Comparison of ENCODE assay signal across 8 cellular contexts in the genomic region with DNA sequence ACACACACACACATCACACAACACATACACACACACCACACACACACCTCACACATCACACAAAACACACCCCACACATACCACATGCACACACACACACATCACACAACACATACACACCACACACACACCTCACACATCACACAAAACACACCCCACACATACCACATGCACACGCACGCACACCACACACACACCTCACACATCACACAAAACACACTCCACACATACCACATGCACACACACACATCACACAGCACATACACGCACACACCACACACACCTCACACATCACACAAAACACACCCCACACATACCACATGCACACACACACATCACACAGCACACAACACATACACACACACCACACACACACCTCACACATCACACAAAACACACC. TPM values are rescaled to one million over a fixed set of nuclear protein-coding genes. Genes with fewer than 3 reads are reported as not detected.
DNase-seq lines count a peak whose midpoint lies in the region; ATAC-seq, FAIRE-seq and TF ChIP-seq lines count a peak whose summit lies in the region.
"Not testable (repeated sequence)": the region's sequence is repeated elsewhere in the genome, so short reads cannot be mapped to it uniquely, and the experiment has no call there.

No MANE protein-coding gene starts in this region.

- not testable (repeated sequence) for TF ChIP-seq RAD21 in HepG2 (CRISPR knock-in tag; IDR thresholded peaks at IDR 0.05)

- 88% methylated on average over 3 of the region's 3 CpGs for WGBS in HepG2 (ENCODE audit: low lambda C conversion rate)

- not testable (repeated sequence) for H3K4me2 ChIP-seq in HepG2 (ENCODE audit: low read depth, low read length)

- H3K4me1 Mint-ChIP-seq in T-cell (peaks cover 39 to 60% (median 48%) of the 10 kb centered on the region in 3 donors), osteocyte (ENCODE audit: unreplicated experiment) (peaks cover 36% of the 10 kb centered on the region)
- H3K4me1 Mint-ChIP-seq in activated CD8-positive, alpha-beta T cell treated with anti-CD3 and anti-CD28 coated beads, Interleukin-2, amount 10 ng/mL, durations not matched to agents 7 days and 5 days (ENCODE audit: low read depth): peaks cover 27% of the 10 kb centered on the region
- H3K4me1 Mint-ChIP-seq in activated naive CD8-positive, alpha-beta T cell (ENCODE audit: low read depth): peaks cover 40% of the 10 kb centered on the region

- H3K9ac ChIP-seq in HepG2 (ENCODE audit: insufficient read depth, low read depth, low read length): not testable (repeated sequence)

- POLR2A ChIA-PET in T-cell (lab: Charles Lee): interaction anchor here in 1 of 2 donors (0.6 kb wide), 2 partner anchors 134 to 172 kb away, joined by 3 read pairs; no protein-coding TSS in a partner anchor
- POLR2A ChIA-PET in activated CD8-positive, alpha-beta T cell treated with anti-CD3 and anti-CD28 coated beads, Interleukin-2, amount 10 ng/mL, durations not matched to agents 7 days and 5 days (lab: Charles Lee): interaction anchor here (1.6 kb wide), 1 partner anchor 145 kb away, joined by 5 read pairs; the partner anchor contains the start of gene CDKN2AIPNL
- POLR2A ChIA-PET in HepG2 (lab: Yijun Ruan, JAX): not testable (repeated sequence)

- H3K27ac Mint-ChIP-seq in T-cell: peak overlapping the region; percentile 62 to 82
- H3K27ac Mint-ChIP-seq in activated CD8-positive, alpha-beta T cell treated with anti-CD3 and anti-CD28 coated beads, Interleukin-2, amount 10 ng/mL, durations not matched to agents 7 days and 5 days: peak overlapping the region; percentile 74
- peak overlapping the region; percentile 90 for H3K27ac Mint-ChIP-seq in activated naive CD8-positive, alpha-beta T cell
- peak overlapping the region; percentile 67 for H3K27ac Mint-ChIP-seq in osteocyte (ENCODE audit: unreplicated experiment)

- H3K36me3 Mint-ChIP-seq in T-cell: peaks cover 42% of the 10 kb centered on the region
- H3K36me3 Mint-ChIP-seq in activated CD8-positive, alpha-beta T cell treated with anti-CD3 and anti-CD28 coated beads, Interleukin-2, amount 10 ng/mL, durations not matched to agents 7 days and 5 days (ENCODE audit: low read depth): peaks cover 52% of the 10 kb centered on the region
- not testable (repeated sequence) for H3K36me3 Mint-ChIP-seq in activated naive CD8-positive, alpha-beta T cell; osteocyte (ENCODE audit: unreplicated experiment)

- peaks cover 18% of the 10 kb centered on the region for H3K79me2 ChIP-seq in ACC112 (ENCODE audit: control insufficient read depth, insufficient read depth, low read length, unreplicated experiment)
- not testable (repeated sequence) for H3K79me2 ChIP-seq in HepG2 (ENCODE audit: insufficient read depth, low read length)

- not testable (repeated sequence) for H3K9me3 ChIP-seq in HepG2 (ENCODE audit: low read length)

- not testable (repeated sequence) for H3K36me3 ChIP-seq in ACC112 (ENCODE audit: insufficient read depth, low read length)
- peaks cover 15 to 40% of the 10 kb centered on the region in 2 experiments; a peak in 4 of 5 replicates for H3K36me3 ChIP-seq in HepG2 (replicated peaks in 1 of 2; ENCODE audit: control insufficient read depth in 1 of 2, insufficient read depth in 2 of 2, low read length in 2 of 2)

- H3K4me1 ChIP-seq in ACC112 (ENCODE audit: control insufficient read depth, insufficient read depth, low read length, unreplicated experiment): peaks cover 47% of the 10 kb centered on the region
- not testable (repeated sequence) for H3K4me1 ChIP-seq in HepG2 (ENCODE audit: insufficient read depth, low read length)

- H3K4me3 Mint-ChIP-seq in T-cell: peak overlapping the region in 1 of 3 donors; percentile 4
- H3K4me3 Mint-ChIP-seq in activated CD8-positive, alpha-beta T cell treated with anti-CD3 and anti-CD28 coated beads, Interleukin-2, amount 10 ng/mL, durations not matched to agents 7 days and 5 days; osteocyte (ENCODE audit: unreplicated experiment): not testable (repeated sequence)
- H3K4me3 Mint-ChIP-seq in activated naive CD8-positive, alpha-beta T cell: peak overlapping the region; percentile 55

- not testable (repeated sequence) for TF ChIP-seq EP300 in HepG2 (IDR thresholded peaks at IDR 0.05; ENCODE audit: low read depth in 2 of 2, low read length in 2 of 2); HepG2 (CRISPR knock-in tag; IDR thresholded peaks at IDR 0.05; ENCODE audit: borderline replicate concordance)

- not testable (repeated sequence) for H3K27me3 Mint-ChIP-seq in T-cell; activated CD8-positive, alpha-beta T cell treated with anti-CD3 and anti-CD28 coated beads, Interleukin-2, amount 10 ng/mL, durations not matched to agents 7 days and 5 days (ENCODE audit: low read depth); activated naive CD8-positive, alpha-beta T cell; osteocyte (ENCODE audit: unreplicated experiment)

- in situ Hi-C loops in HepG2 (cut with HindIII; ENCODE audit: extremely low pct_ligation_motif_present, low pct_unique_long_range_greater_than_20kb): not testable (repeated sequence)

- H2AFZ ChIP-seq in ACC112 (ENCODE audit: low read length, unreplicated experiment); HepG2 (ENCODE audit: low read length): not testable (repeated sequence)

- not testable (repeated sequence) for DNase-seq in GM12891 (ENCODE audit: insufficient read length, low spot score); T-cell; activated CD8-positive, alpha-beta T cell treated with anti-CD3 and anti-CD28 coated beads, Interleukin-2, amount 10 ng/mL, durations not matched to agents 7 days and 5 days; coronary artery (ENCODE audit: low spot score); HepG2 (ENCODE audit: low spot score); osteocyte (ENCODE audit: extremely low spot score, unreplicated experiment)

- CTCF ChIA-PET in T-cell (lab: Charles Lee): interaction anchor here in 1 of 2 donors (0.7 to 3.1 kb wide), 4 partner anchors 29 to 148 kb away, joined by 3 to 14 read pairs (median 5); no protein-coding TSS in a partner anchor
- CTCF ChIA-PET in activated CD8-positive, alpha-beta T cell treated with anti-CD3 and anti-CD28 coated beads, Interleukin-2, amount 10 ng/mL, durations not matched to agents 7 days and 5 days (lab: Charles Lee): interaction anchor here (1.0 to 2.7 kb wide), 5 partner anchors 10 to 30 kb away, joined by 3 to 19 read pairs (median 9); no protein-coding TSS in a partner anchor
- CTCF ChIA-PET in HepG2 (lab: Yijun Ruan, JAX; ENCODE audit: low intra/inter-chr PET ratio, low total read pairs): not testable (repeated sequence)

- H3K9me3 Mint-ChIP-seq in T-cell; activated CD8-positive, alpha-beta T cell treated with anti-CD3 and anti-CD28 coated beads, Interleukin-2, amount 10 ng/mL, durations not matched to agents 7 days and 5 days (ENCODE audit: insufficient read depth); activated naive CD8-positive, alpha-beta T cell (ENCODE audit: low read depth); osteocyte (ENCODE audit: unreplicated experiment): not testable (repeated sequence)

- FAIRE-seq in GM12891 (lab: Jason Lieb, UNC): peak; percentile 94
- FAIRE-seq in HepG2 (lab: Jason Lieb, UNC): peak; percentile 72

- not testable (repeated sequence) for BruUV-seq in HepG2 (replicated peaks; lab: Mats Ljungman, UMichigan)

- ATAC-seq in T-cell (replicated peaks in 1 of 4); activated CD8-positive, alpha-beta T cell treated with anti-CD3 and anti-CD28 coated beads, Interleukin-2, amount 10 ng/mL, durations not matched to agents 7 days and 5 days; HepG2: not testable (repeated sequence)

- TF ChIP-seq POLR2A in GM12891 (IDR thresholded peaks at IDR 0.05; ENCODE audit: low read depth, low read length); HepG2 (IDR thresholded peaks at IDR 0.05; ENCODE audit: insufficient read depth in 1 of 2, low read depth in 2 of 2, low read length in 2 of 2): not testable (repeated sequence)

- peak overlapping the region; percentile 88 for H3K27ac ChIP-seq in ACC112 (ENCODE audit: low read depth, low read length)
- H3K27ac ChIP-seq in coronary artery: peak overlapping the region; percentile 50 to 90
- not testable (repeated sequence) for H3K27ac ChIP-seq in HepG2 (ENCODE audit: extremely low read length, insufficient read depth, low read length)

- intact Hi-C loops in HepG2 (cut with micrococcal nuclease; ENCODE audit: unreplicated experiment): not testable (repeated sequence)

- not testable (repeated sequence) for H3K4me3 ChIP-seq in ACC112 (ENCODE audit: low read depth, low read length); coronary artery; HepG2 (replicated peaks in 1 of 3; ENCODE audit: insufficient read depth in 1 of 3, low read depth in 2 of 3, low read length in 3 of 3)

- TF ChIP-seq CTCF in coronary artery (IDR thresholded peaks at IDR 0.05); HepG2 (CRISPR knock-in tag; IDR thresholded peaks at IDR 0.05); osteocyte (IDR thresholded peaks at IDR 0.05): not testable (repeated sequence)

- H4K20me1 ChIP-seq in HepG2 (ENCODE audit: insufficient read depth, low read length): not testable (repeated sequence)

- H3K27me3 ChIP-seq in ACC112 (ENCODE audit: insufficient read depth, low read length); HepG2 (ENCODE audit: control insufficient read depth in 1 of 2, insufficient read depth in 2 of 2, low read length in 2 of 2): not testable (repeated sequence)

RNA-seq across cellular contexts. Expression of gene JADE2, which starts 31.1 kb away (rescaled TPM):
- 19.6 TPM for polyA plus RNA-seq in GM12891 (2012; ENCODE audit: low read depth, missing spikeins)
- total RNA-seq in T-cell: 100 to 1,000 TPM; 163 to 263 (median 239) TPM
- total RNA-seq in activated CD8-positive, alpha-beta T cell treated with anti-CD3 and anti-CD28 coated beads, Interleukin-2, amount 10 ng/mL, durations not matched to agents 7 days and 5 days: 10 to 100 TPM; 79.9 to 86.0 TPM
- 15.1 and 15.6 TPM in 2 replicates for total RNA-seq in HepG2 (2016; rRNA removed; fragmentation: Illumina TruSeq; extraction: Trizol)
- 3.9 and 4.4 TPM in 2 replicates for total RNA-seq in HepG2 (2016; cell fraction: cytosol; rRNA removed; fragmentation: Illumina TruSeq; extraction: Trizol; ENCODE audit: low read depth)
- 15.7 and 16.4 TPM in 2 replicates for total RNA-seq in HepG2 (2016; cell fraction: insoluble cytoplasmic fraction; rRNA removed; fragmentation: Illumina TruSeq; extraction: Trizol)
- 9.9 and 14.2 TPM in 2 replicates for total RNA-seq in HepG2 (2016; cell fraction: membrane; rRNA removed; fragmentation: Illumina TruSeq; extraction: Trizol)
- total RNA-seq in HepG2 (2016; cell fraction: nucleus; rRNA removed; fragmentation: Illumina TruSeq; extraction: Trizol): 10.7 and 11.7 TPM in 2 replicates
- polyA plus RNA-seq in HepG2 (2011; rRNA removed): 7.5 and 9.1 TPM in 2 replicates
- 6.2 and 7.4 TPM in 2 replicates for polyA plus RNA-seq in HepG2 (2011; cell fraction: cytosol; rRNA removed)
- polyA plus RNA-seq in HepG2 (2011; cell fraction: nucleus; rRNA removed): 10.9 and 11.6 TPM in 2 replicates
- polyA plus RNA-seq in HepG2 (2012): 5.4 and 7.6 TPM in 2 replicates
- polyA plus RNA-seq in HepG2 (2016; cell fraction: cytosol; fragmentation: Illumina TruSeq; extraction: Trizol; ENCODE audit: low read depth): 1.7 and 2.3 TPM in 2 replicates
- 10.3 and 12.8 TPM in 2 replicates for polyA plus RNA-seq in HepG2 (2016; cell fraction: insoluble cytoplasmic fraction; fragmentation: Illumina TruSeq; extraction: Trizol; ENCODE audit: low read depth)
- 4.9 and 6.8 TPM in 2 replicates for polyA plus RNA-seq in HepG2 (2016; cell fraction: membrane; fragmentation: Illumina TruSeq; extraction: Trizol; ENCODE audit: low read depth)
- 12.5 and 13.5 TPM in 2 replicates for polyA plus RNA-seq in HepG2 (2016; cell fraction: nucleus; fragmentation: Illumina TruSeq; extraction: Trizol; ENCODE audit: insufficient read depth, low read depth)
- 17.4 and 97.1 TPM in 2 replicates for polyA minus RNA-seq in HepG2 (2011; rRNA and poly(A)+ RNA removed; ENCODE audit: low replicate concordance)
- 6.2 and 12.3 TPM in 2 replicates for polyA minus RNA-seq in HepG2 (2011; cell fraction: cytosol; rRNA and poly(A)+ RNA removed)
- polyA minus RNA-seq in HepG2 (2011; cell fraction: nucleus; rRNA and poly(A)+ RNA removed): 7.2 and 7.7 TPM in 2 replicates
- 26.6 and 32.4 TPM in 2 replicates for total RNA-seq in osteocyte
